ENCODE assay signal across 19 cellular contexts in the genomic region with DNA sequence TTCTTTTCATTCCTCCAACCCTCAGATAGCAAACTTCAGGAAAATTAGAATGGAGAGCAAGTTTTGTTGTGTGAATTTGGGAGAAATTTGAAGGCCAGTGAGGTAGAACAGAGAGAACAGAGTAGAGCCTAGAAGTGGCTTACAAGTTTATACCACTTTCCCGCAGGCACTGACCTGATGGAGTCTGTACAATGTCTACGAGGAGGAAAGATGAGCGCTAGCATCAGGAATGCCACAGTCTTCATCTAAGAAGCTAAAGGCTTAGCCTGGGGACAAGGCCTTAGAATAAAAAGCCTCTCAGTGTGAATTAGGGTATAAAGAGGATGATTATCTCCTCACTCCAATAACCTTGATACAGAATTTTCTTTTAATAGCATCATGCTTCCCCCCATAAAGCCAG. TPM values are rescaled to one million over a fixed set of nuclear protein-coding genes. Genes with fewer than 3 reads are reported as not detected.
DNase-seq lines count a peak whose midpoint lies in the region; TF ChIP-seq lines count a peak whose summit lies in the region.
"Had no signal": no experiment of that assay in that cellular context is flagged by ENCODE, and none has a peak within 500 bp of the region (broad histone marks: within the 10 kb centered on the region; RNA-seq: fewer than 3 reads in every experiment).

No MANE protein-coding gene starts in this region.

- H4K20me1 ChIP-seq in SK-N-SH (ENCODE audit: insufficient read depth), result no peaks in the 10 kb centered on the region

- H3K4me3 ChIP-seq in SK-N-SH (ENCODE audit: low read depth in 2 of 2, low read length in 1 of 2), result no peak overlapping the region
- H3K4me3 ChIP-seq in choroid plexus epithelial cell (ENCODE audit: low read depth, low read length), result no peak overlapping the region
- no peak overlapping the region for H3K4me3 ChIP-seq in mesodermal cell (ENCODE audit: extremely low read depth, insufficient read depth, low read length, poor library complexity, severe bottlenecking)

- TF ChIP-seq CTCF in SK-N-SH (IDR thresholded peaks at IDR 0.05) (no peak), choroid plexus epithelial cell (conservative IDR thresholded peaks at IDR 0.05; ENCODE audit: low read depth, low read length) (no peak)

- H3F3A ChIP-seq in SK-N-SH (replicated peaks; ENCODE audit: insufficient read depth), result no peaks in the 10 kb centered on the region

- 74% methylated on average over 3 of the region's 3 CpGs for WGBS in SK-N-SH (ENCODE audit: low lambda C conversion rate)
- WGBS in mesodermal cell (ENCODE audit: insufficient coverage in 2 of 2), 2 experiments, result 95 to 96% methylated on average over 3 of the region's 3 CpGs

- H3K27ac ChIP-seq in SK-N-SH (ENCODE audit: low read depth in 2 of 2, low read length in 1 of 2) (peak overlapping the region in 1 of 2 experiments; percentile 65; a peak in 2 of 4 replicates), mesodermal cell (ENCODE audit: low read depth, low read length, severe bottlenecking) (peak overlapping the region; percentile 50)
- H3K27ac ChIP-seq: RWPE1 had no signal

- no peak for TF ChIP-seq RAD21 in SK-N-SH (IDR thresholded peaks at IDR 0.05; ENCODE audit: low read length)

- 0 out of 2 replicates have a peak overlapping the region, but pooled peaks have one; percentile 2 for H2AFZ ChIP-seq in SK-N-SH (ENCODE audit: low read depth)

- no peaks in the 10 kb centered on the region for H3K9me2 ChIP-seq in SK-N-SH

- no peaks in the 10 kb centered on the region for H3K27me3 ChIP-seq in SK-N-SH (ENCODE audit: insufficient read depth)
- H3K27me3 ChIP-seq: BE2C had no signal

- H3K36me3 ChIP-seq in SK-N-SH (replicated peaks in 1 of 2; ENCODE audit: control insufficient read depth in 1 of 2, insufficient read depth in 2 of 2, low read length in 1 of 2) (no peaks in the 10 kb centered on the region), mesodermal cell (ENCODE audit: control insufficient read depth, insufficient read depth, low read length) (no peaks in the 10 kb centered on the region)
- H3K36me3 ChIP-seq: BE2C had no signal

- no peak overlapping the region for H3K4me2 ChIP-seq in SK-N-SH

- TF ChIP-seq EP300 in SK-N-SH (IDR thresholded peaks at IDR 0.05; ENCODE audit: borderline replicate concordance in 1 of 2, low read depth in 1 of 2, low read length in 1 of 2), result no peak

- no peaks in the 10 kb centered on the region for H3K9me3 ChIP-seq in SK-N-SH
- H3K9me3 ChIP-seq in mesodermal cell (ENCODE audit: control insufficient read depth, low read length), result no peaks in the 10 kb centered on the region
- H3K9me3 ChIP-seq: BE2C had no signal

- POLR2A ChIA-PET in SK-N-SH (lab: Yijun Ruan, JAX), result no interaction called here

- no peaks in the 10 kb centered on the region for H3K79me2 ChIP-seq in SK-N-SH (ENCODE audit: insufficient read depth)

- DNase-seq in ELR (ENCODE audit: low read depth), result peak; percentile 33
- no peak for DNase-seq in SK-N-SH
- peak; percentile 20 for DNase-seq in choroid plexus epithelial cell (ENCODE audit: low read depth)
- DNase-seq in SIG-M5 (lab: John Stamatoyannopoulos, UW), result no peak
- no peak for DNase-seq in stimulated activated CD4-positive, alpha-beta T cell treated with anti-CD3 and anti-CD28 coated beads, Interleukin-2, amount 100 ng/mL, for 24 hours
- DNase-seq in NCI-H524 treated with DMSO at 0.1 percent for 48 hours (lab: John Stamatoyannopoulos, UW), result no peak
- DNase-seq: BE2C, DMS79, GOT3, HCEC 1CT, KG1, NCI-H1092 treated with DMSO at 0.1 percent for 48 hours, NCI-H146, NCI-H2029, NCI-H2227 treated with DMSO at 0.1 percent for 48 hours, NCI-H510A, NCI-H748 treated with DMSO at 0.1 percent for 48 hours had no signal

- H3K9ac ChIP-seq in SK-N-SH, result no peak overlapping the region

- CTCF ChIA-PET in SK-N-SH (lab: Yijun Ruan, JAX), result interaction anchor here (0.6 to 1.8 kb wide), 6 partner anchors 9 to 242 kb away, joined by 3 to 6 read pairs (median 3); no protein-coding TSS in a partner anchor

- H3K4me1 ChIP-seq in SK-N-SH (ENCODE audit: control insufficient read depth in 1 of 2, insufficient read depth in 2 of 2, low read depth in 1 of 2, low read length in 1 of 2), result peaks cover 0 to 38% of the 10 kb centered on the region in 2 experiments; a peak in 2 of 4 replicates
- H3K4me1 ChIP-seq in mesodermal cell (ENCODE audit: control insufficient read depth, insufficient read depth, low read length, poor library complexity, severe bottlenecking), result peaks cover 24% of the 10 kb centered on the region

TF ChIP-seq in SK-N-SH, 30 proteins besides CTCF, POLR2A, EP300 and RAD21:
- TF ChIP-seq TCF12 (IDR thresholded peaks at IDR 0.05) (peak; percentile 49; the same call in 1 of the 2 replicates), JUND (IDR thresholded peaks at IDR 0.05) (no peak), POLR2AphosphoS5 (IDR thresholded peaks at IDR 0.05; ENCODE audit: low read depth, low read length) (no peak), FOSL2 (IDR thresholded peaks at IDR 0.05; ENCODE audit: borderline replicate concordance, low read depth) (0 out of 2 replicates have a peak, but pooled peaks have one; percentile 10)
- TF ChIP-seq, protein P1, sequence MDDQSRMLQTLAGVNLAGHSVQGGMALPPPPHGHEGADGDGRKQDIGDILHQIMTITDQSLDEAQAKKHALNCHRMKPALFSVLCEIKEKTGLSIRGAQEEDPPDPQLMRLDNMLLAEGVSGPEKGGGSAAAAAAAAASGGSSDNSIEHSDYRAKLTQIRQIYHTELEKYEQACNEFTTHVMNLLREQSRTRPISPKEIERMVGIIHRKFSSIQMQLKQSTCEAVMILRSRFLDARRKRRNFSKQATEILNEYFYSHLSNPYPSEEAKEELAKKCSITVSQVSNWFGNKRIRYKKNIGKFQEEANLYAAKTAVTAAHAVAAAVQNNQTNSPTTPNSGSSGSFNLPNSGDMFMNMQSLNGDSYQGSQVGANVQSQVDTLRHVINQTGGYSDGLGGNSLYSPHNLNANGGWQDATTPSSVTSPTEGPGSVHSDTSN (IDR thresholded peaks at IDR 0.05), result 0 out of 2 replicates have a peak, but pooled peaks have one; percentile 17

RNA-seq across cellular contexts. Expression of a gene that starts 48.5 kb away (rescaled TPM):
- 21.0 and 27.5 TPM in 2 replicates for polyA plus RNA-seq in SK-N-SH (2012; rRNA removed)
- 23.5 and 23.8 TPM in 2 replicates for polyA plus RNA-seq in SK-N-SH (2012; cell fraction: cytosol; rRNA removed)
- polyA plus RNA-seq in SK-N-SH (2012; cell fraction: nucleus; rRNA removed), result 56.4 and 71.7 TPM in 2 replicates
- polyA plus RNA-seq in mesodermal cell (2013, experiment 1 of 2), result 91.9 TPM
- 78.5 TPM for polyA plus RNA-seq in mesodermal cell (2013, experiment 2 of 2)

Comparison
In these comparisons a context has a peak if more than half of its experiments do, and no peak if none do; other contexts are left out.
1. DNase-seq: peak in ELR (single experiment) and choroid plexus epithelial cell (single experiment); none in SK-N-SH (single experiment), SIG-M5 (single experiment), stimulated activated CD4-positive, alpha-beta T cell treated with anti-CD3 and anti-CD28 coated beads, Interleukin-2, amount 100 ng/mL, for 24 hours (0 of 2) and NCI-H524 treated with DMSO at 0.1 percent for 48 hours (single experiment).